1 cellular context compared by ENCODE assay signal in the genomic region with DNA sequence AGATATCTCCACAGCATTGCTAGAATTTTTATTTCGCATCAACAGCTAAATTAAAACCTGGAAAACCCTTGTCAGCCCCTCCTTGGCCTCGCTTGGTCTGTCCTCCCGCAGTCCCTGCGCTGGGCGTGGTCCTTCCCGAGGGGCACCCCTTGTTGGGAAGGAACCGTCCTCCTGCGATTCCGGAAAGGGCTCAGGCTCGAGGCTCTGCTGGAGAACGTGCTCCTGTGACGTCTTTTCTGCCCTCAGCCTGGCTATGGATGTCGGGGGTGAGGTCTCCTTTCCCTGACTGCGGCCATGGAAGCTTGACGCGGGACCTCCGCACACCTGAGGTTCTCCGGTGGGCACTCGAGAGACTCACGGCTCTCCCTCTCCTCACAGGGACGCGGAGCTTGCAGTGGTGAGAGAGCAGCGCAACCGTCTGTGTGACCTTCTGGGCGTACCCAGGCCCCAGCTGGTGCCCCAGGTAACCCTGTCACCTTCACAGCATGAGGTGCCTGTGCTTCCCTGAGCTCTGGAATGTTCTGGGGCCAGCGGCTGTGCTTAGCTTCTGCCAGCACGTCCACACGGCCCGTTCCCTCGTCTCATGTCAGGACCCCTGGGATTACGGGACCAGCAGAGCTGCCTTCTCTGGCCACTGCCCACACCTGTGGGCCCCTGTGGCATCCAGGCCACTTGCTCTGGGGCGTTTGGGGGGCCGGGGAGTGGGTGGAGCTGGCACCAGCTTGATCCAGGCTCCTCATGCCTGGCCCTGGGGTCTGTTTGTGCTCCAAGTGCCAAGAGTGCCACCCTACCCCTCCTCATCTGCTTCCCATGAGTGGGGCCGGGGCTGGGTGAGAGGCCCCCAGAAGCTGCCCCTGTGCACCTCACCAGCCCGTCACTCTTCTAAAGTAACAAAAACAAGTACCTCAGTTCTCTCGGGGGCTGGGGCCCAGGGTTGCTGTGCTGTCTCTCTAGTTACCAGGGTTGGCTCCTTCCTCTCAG.
TF ChIP-seq lines count a peak whose summit lies in the region.

No MANE protein-coding gene starts in this region.

TF ChIP-seq in WTC11, 78 proteins besides CTCF, POLR2A, EP300 and RAD21 (continued from another document):
- TF ChIP-seq, protein P1, sequence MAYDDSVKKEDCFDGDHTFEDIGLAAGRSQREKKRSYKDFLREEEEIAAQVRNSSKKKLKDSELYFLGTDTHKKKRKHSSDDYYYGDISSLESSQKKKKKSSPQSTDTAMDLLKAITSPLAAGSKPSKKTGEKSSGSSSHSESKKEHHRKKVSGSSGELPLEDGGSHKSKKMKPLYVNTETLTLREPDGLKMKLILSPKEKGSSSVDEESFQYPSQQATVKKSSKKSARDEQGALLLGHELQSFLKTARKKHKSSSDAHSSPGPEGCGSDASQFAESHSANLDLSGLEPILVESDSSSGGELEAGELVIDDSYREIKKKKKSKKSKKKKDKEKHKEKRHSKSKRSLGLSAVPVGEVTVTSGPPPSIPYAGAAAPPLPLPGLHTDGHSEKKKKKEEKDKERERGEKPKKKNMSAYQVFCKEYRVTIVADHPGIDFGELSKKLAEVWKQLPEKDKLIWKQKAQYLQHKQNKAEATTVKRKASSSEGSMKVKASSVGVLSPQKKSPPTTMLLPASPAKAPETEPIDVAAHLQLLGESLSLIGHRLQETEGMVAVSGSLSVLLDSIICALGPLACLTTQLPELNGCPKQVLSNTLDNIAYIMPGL (CRISPR knock-in tag; IDR thresholded peaks at IDR 0.05): no peak
- no peak for TF ChIP-seq SMAD3 (CRISPR knock-in tag; IDR thresholded peaks at IDR 0.05; ENCODE audit: borderline replicate concordance)
